In the genomic region with DNA sequence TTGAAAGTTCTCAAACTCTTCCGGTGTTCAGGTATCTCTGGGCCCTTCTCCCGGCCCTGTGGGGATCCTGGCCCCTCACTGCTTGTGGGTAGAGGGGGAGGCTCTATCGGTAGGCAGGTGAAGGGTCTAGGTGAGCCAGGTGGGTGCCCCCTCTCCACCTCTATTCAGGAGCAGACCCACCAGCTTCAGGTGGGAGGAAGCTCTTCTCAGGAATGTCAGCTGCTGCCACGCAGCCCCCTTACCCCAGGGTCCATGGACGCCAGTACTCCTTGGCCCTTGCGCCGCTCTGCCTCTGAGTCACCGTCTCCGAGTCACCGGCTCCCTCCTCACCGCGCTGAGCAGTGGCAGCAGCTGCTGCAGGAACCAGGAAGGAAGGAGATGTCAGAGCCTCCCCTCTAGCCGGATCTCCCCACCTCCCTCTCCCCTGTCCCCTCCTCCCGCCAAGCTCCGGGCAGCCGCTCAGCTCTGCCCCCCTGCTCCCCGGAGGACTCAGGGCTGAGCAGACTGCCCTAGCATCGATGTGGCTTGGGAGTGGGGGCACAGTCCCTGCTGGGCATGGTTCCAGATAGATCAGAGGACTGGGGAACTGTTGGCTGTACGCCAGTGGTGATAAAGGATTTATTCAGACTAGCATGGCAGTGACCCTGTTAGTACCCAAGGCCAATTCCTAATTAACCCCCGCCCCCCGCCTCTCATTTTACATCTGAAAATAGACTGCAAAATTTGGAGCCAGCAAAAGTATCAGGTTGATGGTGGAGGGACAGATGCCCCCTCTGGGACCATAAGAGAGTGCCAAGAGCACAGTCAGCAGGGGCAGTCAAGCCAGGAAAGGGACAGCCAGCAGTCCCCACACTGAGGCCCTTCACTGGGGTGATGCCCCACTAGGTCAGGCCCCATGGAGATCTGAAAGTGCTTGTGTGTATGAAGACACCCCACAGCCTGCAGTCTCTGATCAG, we compare ENCODE assay signal across 8 cellular contexts. TPM values are rescaled to one million over a fixed set of nuclear protein-coding genes. Genes with fewer than 3 reads are reported as not detected.
DNase-seq lines count a peak whose midpoint lies in the region; ATAC-seq, FAIRE-seq and TF ChIP-seq lines count a peak whose summit lies in the region.

A gene with protein sequence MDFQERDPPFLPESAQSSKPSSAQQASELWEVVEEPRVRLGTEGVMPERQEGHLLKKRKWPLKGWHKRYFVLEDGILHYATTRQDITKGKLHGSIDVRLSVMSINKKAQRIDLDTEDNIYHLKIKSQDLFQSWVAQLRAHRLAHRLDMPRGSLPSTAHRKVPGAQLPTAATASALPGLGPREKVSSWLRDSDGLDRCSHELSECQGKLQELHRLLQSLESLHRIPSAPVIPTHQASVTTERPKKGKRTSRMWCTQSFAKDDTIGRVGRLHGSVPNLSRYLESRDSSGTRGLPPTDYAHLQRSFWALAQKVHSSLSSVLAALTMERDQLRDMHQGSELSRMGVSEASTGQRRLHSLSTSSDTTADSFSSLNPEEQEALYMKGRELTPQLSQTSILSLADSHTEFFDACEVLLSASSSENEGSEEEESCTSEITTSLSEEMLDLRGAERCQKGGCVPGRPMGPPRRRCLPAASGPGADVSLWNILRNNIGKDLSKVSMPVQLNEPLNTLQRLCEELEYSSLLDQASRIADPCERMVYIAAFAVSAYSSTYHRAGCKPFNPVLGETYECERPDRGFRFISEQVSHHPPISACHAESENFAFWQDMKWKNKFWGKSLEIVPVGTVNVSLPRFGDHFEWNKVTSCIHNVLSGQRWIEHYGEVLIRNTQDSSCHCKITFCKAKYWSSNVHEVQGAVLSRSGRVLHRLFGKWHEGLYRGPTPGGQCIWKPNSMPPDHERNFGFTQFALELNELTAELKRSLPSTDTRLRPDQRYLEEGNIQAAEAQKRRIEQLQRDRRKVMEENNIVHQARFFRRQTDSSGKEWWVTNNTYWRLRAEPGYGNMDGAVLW (minus strand): TSS at position 371 of the 956 bp plus-strand sequence. CDS start 1,516 bp downstream, outside the sequence.

- H3K27ac ChIP-seq in A549 (peak within 1 kb of the TSS; percentile 77 to 85), coronary artery (peak within 1 kb of the TSS; percentile 6 to 71)

- CTCF ChIA-PET in A549 (lab: Yijun Ruan, JAX): interaction anchor here (0.6 to 4.1 kb wide), 15 partner anchors 8 to 1614 kb away, joined by 3 to 27 read pairs (median 5); a partner anchor contains a TSS

- no peaks in the 10 kb centered on the region for H3K9me3 ChIP-seq in A549

- ATAC-seq in A549 (peak; percentile 80 to 92), GM18861 (IDR thresholded peaks at IDR 0.05; ENCODE audit: unreplicated experiment) (peak; percentile 66), HG03280 (IDR thresholded peaks at IDR 0.05; ENCODE audit: unreplicated experiment) (peak; percentile 77), left lobe of liver (peak; percentile 72)

- H3K4me2 ChIP-seq in A549: peak within 1 kb of the TSS; percentile 97

- H3K4me3 ChIP-seq in A549 (peak within 1 kb of the TSS; percentile 77), coronary artery (peak within 1 kb of the TSS; percentile 79)

- POLR2A ChIA-PET in A549 (lab: Yijun Ruan, JAX): interaction anchor here (0.6 to 2.6 kb wide), 4 partner anchors 9 to 150 kb away, joined by 3 to 58 read pairs (median 4); a partner anchor contains a TSS

- 11% methylated on average over 17 of the region's 21 CpGs for WGBS in A549 (ENCODE audit: missing lambda C conversion rate)

- FAIRE-seq in A549 (lab: Jason Lieb, UNC): peak; percentile 68

- peaks cover 21% of the 10 kb centered on the region for H3K4me1 ChIP-seq in A549

- peak; percentile 58 for TF ChIP-seq CTCF in A549 (IDR thresholded peaks at IDR 0.05)
- no peak for TF ChIP-seq CTCF in coronary artery (IDR thresholded peaks at IDR 0.05)

- TF ChIP-seq EP300 in A549 (IDR thresholded peaks at IDR 0.05): no peak

- DNase-seq in A549 (ENCODE audit: low read depth in 1 of 2, low spot score in 1 of 2): peak; percentile 74 to 79
- peak; percentile 90 for DNase-seq in NCI-H510A treated with DMSO at 0.1 percent for 48 hours (lab: John Stamatoyannopoulos, UW)
- peak; percentile 72 to 73 for DNase-seq in activated CD4-positive, alpha-beta T cell treated with anti-CD3 and anti-CD28 coated beads for 4 hours
- peak; percentile 83 for DNase-seq in coronary artery (ENCODE audit: low spot score)
- no peak for DNase-seq in left lobe of liver (ENCODE audit: low spot score)
- DNase-seq in stimulated activated CD4-positive, alpha-beta T cell treated with anti-CD3 and anti-CD28 coated beads, Interleukin-2, amount 100 ng/mL, for 4 hours (ENCODE audit: low read depth): peak; percentile 60

- TF ChIP-seq RAD21 in A549 (conservative IDR thresholded peaks at IDR 0.05 in 1 of 2, IDR thresholded peaks at IDR 0.05 in 1 of 2): no peak

- peak; percentile 81 for TF ChIP-seq POLR2A in A549 (IDR thresholded peaks at IDR 0.05; ENCODE audit: low read length)

TF ChIP-seq in A549, 52 proteins besides CTCF, POLR2A, EP300 and RAD21:
- TF ChIP-seq MYC (IDR thresholded peaks at IDR 0.05; ENCODE audit: borderline replicate concordance, low read length): no peak
- TF ChIP-seq, protein P1, sequence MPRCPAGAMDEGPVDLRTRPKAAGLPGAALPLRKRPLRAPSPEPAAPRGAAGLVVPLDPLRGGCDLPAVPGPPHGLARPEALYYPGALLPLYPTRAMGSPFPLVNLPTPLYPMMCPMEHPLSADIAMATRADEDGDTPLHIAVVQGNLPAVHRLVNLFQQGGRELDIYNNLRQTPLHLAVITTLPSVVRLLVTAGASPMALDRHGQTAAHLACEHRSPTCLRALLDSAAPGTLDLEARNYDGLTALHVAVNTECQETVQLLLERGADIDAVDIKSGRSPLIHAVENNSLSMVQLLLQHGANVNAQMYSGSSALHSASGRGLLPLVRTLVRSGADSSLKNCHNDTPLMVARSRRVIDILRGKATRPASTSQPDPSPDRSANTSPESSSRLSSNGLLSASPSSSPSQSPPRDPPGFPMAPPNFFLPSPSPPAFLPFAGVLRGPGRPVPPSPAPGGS (IDR thresholded peaks at IDR 0.05): 0 out of 3 replicates have a peak, but pooled peaks have one; percentile 56
- TF ChIP-seq, protein P2, sequence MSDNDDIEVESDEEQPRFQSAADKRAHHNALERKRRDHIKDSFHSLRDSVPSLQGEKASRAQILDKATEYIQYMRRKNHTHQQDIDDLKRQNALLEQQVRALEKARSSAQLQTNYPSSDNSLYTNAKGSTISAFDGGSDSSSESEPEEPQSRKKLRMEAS (IDR thresholded peaks at IDR 0.05): 0 out of 2 replicates have a peak, but pooled peaks have one; percentile 47
- TF ChIP-seq JUN (IDR thresholded peaks at IDR 0.05): peak; percentile 59 to 64; a peak in 4 of 5 replicates
- no peak for TF ChIP-seq FOSL2 (IDR thresholded peaks at IDR 0.05)
- peak; percentile 76 for TF ChIP-seq FOSL2 (CRISPR knock-in tag; IDR thresholded peaks at IDR 0.05)
- TF ChIP-seq ZSCAN20 (CRISPR knock-in tag; IDR thresholded peaks at IDR 0.05): no peak

RNA-seq across cellular contexts. Expression of the gene that starts here (rescaled TPM):
- polyA plus RNA-seq in A549 (2011; rRNA removed) (7.0 and 7.1 TPM in 2 replicates), A549 (2017; fragmentation: RNase III; extraction: RNeasy Plus Mini Kit Qiagen cat#74134 plus additional on column Dnase treatment) (11.4 to 16.9 TPM (median 15.4 TPM) in 3 replicates)
- polyA plus RNA-seq in A549 (2012; cell fraction: cytosol; rRNA removed): 9.2 and 11.9 TPM in 2 replicates
- polyA plus RNA-seq in A549 (2012; cell fraction: nucleus; rRNA removed): 54.3 and 75.1 TPM in 2 replicates
- polyA minus RNA-seq in A549 (2011; rRNA and poly(A)+ RNA removed): 14.2 and 14.7 TPM in 2 replicates
- 1.0 TPM for total RNA-seq in left lobe of liver
